ENCODE assay signal across 24 cellular contexts in genomic region chr1:101526813-101527212, GRCh38.
A peak's percentile ranks its signal among the peaks of the same experiment; 100 is the strongest.
DNase-seq lines count a peak whose midpoint lies in the region; ATAC-seq, FAIRE-seq and TF ChIP-seq lines count a peak whose summit lies in the region.
"Had no signal": no experiment of that assay in that cellular context is flagged by ENCODE, and none has a peak within 500 bp of the region (broad histone marks: within the 10 kb centered on the region; RNA-seq: fewer than 3 reads in every experiment).

No MANE protein-coding gene starts in this region.

- H2AK5ac ChIP-seq in H1 (ENCODE audit: low read depth, low read length): no peak overlapping the region

- peak; percentile 33 for DNase-seq in DMS153 treated with DMSO at 0.1 percent for 48 hours (lab: John Stamatoyannopoulos, UW; ENCODE audit: unreplicated experiment)
- no peak for DNase-seq in GM23338 (ENCODE audit: low spot score)
- peak; percentile 33 for DNase-seq in NCI-H345 treated with DMSO at 0.1 percent for 48 hours (lab: John Stamatoyannopoulos, UW; ENCODE audit: unreplicated experiment)
- no peak for DNase-seq in H1 (ENCODE audit: low read depth in 1 of 2, low spot score in 2 of 2)
- no peak for DNase-seq in NCI-H774 (lab: John Stamatoyannopoulos, UW)
- DNase-seq in tibial artery: no peak
- DNase-seq in psoas muscle: no peak
- DNase-seq: activated B cell treated with CpG ODN at 0.5 μM for 24 hours; activated CD4-positive, alpha-beta memory T cell treated with anti-CD3 and anti-CD28 coated beads for 36 hours; activated effector memory CD4-positive, alpha-beta T cell treated with Interleukin-2 at 50 U/mL for 16 hours; body of pancreas; Calu3; HFFc6; Karpas-422; NCI-H1048; stimulated activated CD4-positive, alpha-beta T cell treated with anti-CD3 and anti-CD28 coated beads, Interleukin-1b, Interleukin-23, amount 100 ng/mL, for 48 hours; substantia nigra had no signal

- no peak overlapping the region for H4K91ac ChIP-seq in H1 (replicated peaks; ENCODE audit: insufficient read length, low read length)

- no peak overlapping the region for H2BK12ac ChIP-seq in H1 (ENCODE audit: low read depth, low read length)

- no peaks in the 10 kb centered on the region for H3K79me2 ChIP-seq in GM23338 (replicated peaks; ENCODE audit: insufficient read depth)
- no peaks in the 10 kb centered on the region for H3K79me2 ChIP-seq in H1 (ENCODE audit: control insufficient read depth in 1 of 2, insufficient read depth in 2 of 2, low read length in 2 of 2)

- H3K36me3 ChIP-seq in GM23338 (ENCODE audit: insufficient read depth): no peaks in the 10 kb centered on the region
- H3K36me3 ChIP-seq in H1 (ENCODE audit: control insufficient read depth in 2 of 4, insufficient read depth in 4 of 4, low read length in 3 of 4): no peaks in the 10 kb centered on the region
- no peaks in the 10 kb centered on the region for H3K36me3 ChIP-seq in tibial artery
- H3K36me3 ChIP-seq in psoas muscle (ENCODE audit: insufficient read depth in 1 of 2, low read depth in 1 of 2): no peaks in the 10 kb centered on the region
- H3K36me3 ChIP-seq: neural progenitor cell, vagina had no signal

- no peaks in the 10 kb centered on the region for H3K79me1 ChIP-seq in H1 (ENCODE audit: low read depth, low read length)

- TF ChIP-seq CTCF in GM23338 (conservative IDR thresholded peaks at IDR 0.05; ENCODE audit: low read depth in 2 of 2) (no peak), H1 (IDR thresholded peaks at IDR 0.05; ENCODE audit: control extremely low read depth in 1 of 3, insufficient read depth in 1 of 3, low read depth in 1 of 3, low read length in 3 of 3) (no peak), tibial artery (IDR thresholded peaks at IDR 0.05) (no peak), psoas muscle (IDR thresholded peaks at IDR 0.05) (no peak)

- no peak overlapping the region for H2BK20ac ChIP-seq in H1 (ENCODE audit: low read length)

- 0 out of 2 replicates have a peak overlapping the region, but pooled peaks have one; percentile 5 for H3K27ac Mint-ChIP-seq in GM23338
- H3K27ac Mint-ChIP-seq: activated B cell treated with CpG ODN at 0.5 μM for 24 hours; activated CD4-positive, alpha-beta memory T cell treated with anti-CD3 and anti-CD28 coated beads for 36 hours; HFFc6; neural progenitor cell had no signal

- peaks cover 2% of the 10 kb centered on the region for H3K27me3 Mint-ChIP-seq in GM23338 (ENCODE audit: insufficient read depth, low read depth, poor library complexity)

- no peak overlapping the region for H4K5ac ChIP-seq in H1 (ENCODE audit: insufficient read length, low read depth, low read length)

- peaks cover 7% of the 10 kb centered on the region; the same call in 1 of the 2 replicates for H3K9me2 ChIP-seq in GM23338 (ENCODE audit: insufficient read depth)

- no peak overlapping the region for H3K4ac ChIP-seq in H1 (replicated peaks; ENCODE audit: insufficient read length, low read depth, low read length)

- no peak overlapping the region for H3K14ac ChIP-seq in H1 (ENCODE audit: insufficient read length)

- H3K27ac ChIP-seq in GM23338 (ENCODE audit: low read depth) (no peak overlapping the region), H1 (ENCODE audit: low read depth, low read length) (no peak overlapping the region), tibial artery (no peak overlapping the region), psoas muscle (no peak overlapping the region)
- H3K27ac ChIP-seq: BLaER1 treated with 17β-estradiol and CSF1 and Interleukin-3, amounts not matched to agents 10 nM and 100 nM; body of pancreas; neural progenitor cell; vagina had no signal

- H3K4me3 ChIP-seq in GM23338 (no peak overlapping the region), H1 (ENCODE audit: extremely low read depth in 1 of 4, insufficient read depth in 2 of 4, low read depth in 3 of 4, low read length in 4 of 4) (no peak overlapping the region), tibial artery (no peak overlapping the region), psoas muscle (no peak overlapping the region)
- H3K4me3 ChIP-seq: BLaER1 treated with 17β-estradiol and CSF1 and Interleukin-3, amounts not matched to agents 10 nM and 100 nM; body of pancreas; lung; neural progenitor cell; vagina had no signal

- H2BK5ac ChIP-seq in H1 (ENCODE audit: low read depth, low read length): 0 out of 2 replicates have a peak overlapping the region, but pooled peaks have one; percentile 4

- peaks cover 9% of the 10 kb centered on the region for H3K9me3 Mint-ChIP-seq in GM23338
- H3K9me3 Mint-ChIP-seq: activated B cell treated with CpG ODN at 0.5 μM for 24 hours; activated CD4-positive, alpha-beta memory T cell treated with anti-CD3 and anti-CD28 coated beads for 36 hours; HFFc6; neural progenitor cell had no signal

- POLR2A ChIA-PET in H1 (lab: Charles Lee; ENCODE audit: partially characterized antibody): no interaction called here

- H2BK15ac ChIP-seq in H1 (ENCODE audit: low read length): no peak overlapping the region

- TF ChIP-seq EP300 in H1 (IDR thresholded peaks at IDR 0.05; ENCODE audit: borderline replicate concordance in 1 of 2, low read depth in 2 of 2, low read length in 2 of 2): no peak

- intact Hi-C loops in tibial artery (cut with DNase I; ENCODE audit: low total_unique reads): no loop called here
- intact Hi-C loops in psoas muscle (cut with DNase I): no loop called here

- H3K23me2 ChIP-seq in H1 (ENCODE audit: low read depth, low read length): no peaks in the 10 kb centered on the region

- no peaks in the 10 kb centered on the region for H3F3A ChIP-seq in GM23338 (replicated peaks; ENCODE audit: low read depth)

- no peak overlapping the region for H2BK120ac ChIP-seq in H1 (replicated peaks; ENCODE audit: low read depth, low read length)

- H3K27me3 ChIP-seq in GM23338 (ENCODE audit: insufficient read depth) (no peaks in the 10 kb centered on the region), H1 (replicated peaks in 1 of 4; ENCODE audit: control insufficient read depth in 3 of 4, extremely low read depth in 1 of 4, insufficient read depth in 3 of 4, low read length in 3 of 4) (peaks cover 0 to 1% (median 0%) of the 10 kb centered on the region in 4 experiments; a peak in 1 of 7 replicates), tibial artery (no peaks in the 10 kb centered on the region), psoas muscle (ENCODE audit: insufficient read depth in 3 of 3, low read length in 2 of 3) (peaks cover 0 to 2% (median 0%) of the 10 kb centered on the region in 3 donors)
- H3K27me3 ChIP-seq: BLaER1 treated with 17β-estradiol and CSF1 and Interleukin-3, amounts not matched to agents 10 nM and 100 nM; body of pancreas; neural progenitor cell; vagina had no signal

- no peak overlapping the region for H3K56ac ChIP-seq in H1 (replicated peaks; ENCODE audit: insufficient read length, low read depth, low read length)

- H4K20me1 ChIP-seq in GM23338 (replicated peaks; ENCODE audit: insufficient read depth) (no peaks in the 10 kb centered on the region), H1 (replicated peaks in 1 of 2; ENCODE audit: control insufficient read depth in 1 of 2, insufficient read depth in 2 of 2, low read length in 2 of 2) (no peaks in the 10 kb centered on the region)
- H4K20me1 ChIP-seq: BLaER1 treated with 17β-estradiol and CSF1 and Interleukin-3, amounts not matched to agents 10 nM and 100 nM had no signal

- no peaks in the 10 kb centered on the region for H3K36me3 Mint-ChIP-seq in GM23338 (ENCODE audit: low read depth)
- H3K36me3 Mint-ChIP-seq: activated CD4-positive, alpha-beta memory T cell treated with anti-CD3 and anti-CD28 coated beads for 36 hours; neural progenitor cell had no signal

- H3K4me2 ChIP-seq in GM23338: no peak overlapping the region
- H3K4me2 ChIP-seq in H1 (ENCODE audit: insufficient read depth in 1 of 2, low read depth in 2 of 2, low read length in 2 of 2): no peak overlapping the region
- H3K4me2 ChIP-seq: BLaER1 treated with 17β-estradiol and CSF1 and Interleukin-3, amounts not matched to agents 10 nM and 100 nM; neural progenitor cell had no signal

- CTCF ChIA-PET in H1 (lab: Charles Lee; ENCODE audit: partially characterized antibody): interaction anchor here (0.8 kb wide), 1 partner anchor 23 kb away, joined by 3 read pairs; no protein-coding TSS in a partner anchor

- H3K9me3 ChIP-seq in H1 (ENCODE audit: insufficient read depth in 2 of 2, low read depth in 1 of 2, low read length in 1 of 2): no peaks in the 10 kb centered on the region
- H3K9me3 ChIP-seq in tibial artery: no peaks in the 10 kb centered on the region
- no peaks in the 10 kb centered on the region for H3K9me3 ChIP-seq in psoas muscle
- H3K9me3 ChIP-seq: body of pancreas, vagina had no signal

- no peak overlapping the region for H4K8ac ChIP-seq in H1 (ENCODE audit: extremely low read depth, insufficient read depth, low read length)

- no peak overlapping the region for H3K4me3 Mint-ChIP-seq in GM23338
- H3K4me3 Mint-ChIP-seq: activated B cell treated with CpG ODN at 0.5 μM for 24 hours; activated CD4-positive, alpha-beta memory T cell treated with anti-CD3 and anti-CD28 coated beads for 36 hours; HFFc6; neural progenitor cell had no signal

- no peak overlapping the region for H3K23ac ChIP-seq in H1 (ENCODE audit: insufficient read length)

- 69% methylated on average over 6 of the region's 6 CpGs; no CpG with 5 or more reads in 1 of the 2 experiments for WGBS in H1 (ENCODE audit: extremely low coverage in 1 of 2, insufficient coverage in 1 of 2, insufficient read length in 1 of 2, insufficient replicate concordance in 2 of 2, low coverage in 1 of 2, low lambda C conversion rate in 2 of 2, missing lambda C conversion rate in 1 of 2), 2 experiments
- WGBS in psoas muscle, 3 donors: 50 to 56% (median 51%) methylated on average over 6 of the region's 6 CpGs

- H3K18ac ChIP-seq in H1 (ENCODE audit: extremely low read depth, low read length): no peak overlapping the region

- TF ChIP-seq POLR2A in H1 (IDR thresholded peaks at IDR 0.05; ENCODE audit: control extremely low read depth in 1 of 2, low read depth in 2 of 2, low read length in 2 of 2): no peak

- ATAC-seq in GM23338 (no peak), GM21381 (IDR thresholded peaks at IDR 0.05; ENCODE audit: unreplicated experiment) (no peak), psoas muscle (no peak)
- ATAC-seq: body of pancreas had no signal

- H3K4me1 ChIP-seq in GM23338 (ENCODE audit: insufficient read depth) (no peaks in the 10 kb centered on the region), H1 (replicated peaks in 1 of 4; ENCODE audit: control insufficient read depth in 3 of 4, insufficient read depth in 4 of 4, low read length in 3 of 4) (no peaks in the 10 kb centered on the region), tibial artery (no peaks in the 10 kb centered on the region), psoas muscle (no peaks in the 10 kb centered on the region)
- H3K4me1 ChIP-seq: body of pancreas, neural progenitor cell, vagina had no signal

- H3K9ac ChIP-seq in H1 (replicated peaks in 1 of 4; ENCODE audit: extremely low read depth in 1 of 4, low read depth in 3 of 4, low read length in 3 of 4): no peak overlapping the region
- H3K9ac ChIP-seq: BLaER1 treated with 17β-estradiol and CSF1 and Interleukin-3, amounts not matched to agents 10 nM and 100 nM; neural progenitor cell had no signal

- no peak for FAIRE-seq in H1 (lab: Jason Lieb, UNC)
- FAIRE-seq: colon, HTR-8/SVneo had no signal

- H3K4me1 Mint-ChIP-seq in GM23338: no peaks in the 10 kb centered on the region; the same call in 2 of the 3 replicates
- H3K4me1 Mint-ChIP-seq: neural progenitor cell had no signal

- H2AFZ ChIP-seq in GM23338: peak overlapping the region; percentile 26; the same call in 1 of the 2 replicates
- peak overlapping the region; percentile 95 for H2AFZ ChIP-seq in H1 (ENCODE audit: low read length)
- H2AFZ ChIP-seq: neural progenitor cell had no signal

- TF ChIP-seq RAD21 in H1 (IDR thresholded peaks at IDR 0.05 in 1 of 2, conservative IDR thresholded peaks at IDR 0.05 in 1 of 2; ENCODE audit: low read depth in 2 of 2, low read length in 2 of 2): no peak

Comparison
In these comparisons a context has a peak if more than half of its experiments do, and no peak if none do; other contexts are left out.
1. DNase-seq: peak in DMS153 treated with DMSO at 0.1 percent for 48 hours (single experiment) and NCI-H345 treated with DMSO at 0.1 percent for 48 hours (single experiment); none in GM23338 (single experiment), H1 (0 of 2), NCI-H774 (single experiment), tibial artery (0 of 2) and psoas muscle (0 of 2).